24 cellular contexts compared by ENCODE assay signal in genomic region chr4:8325284-8325973, GRCh38. TPM values are rescaled to one million over a fixed set of nuclear protein-coding genes. Genes with fewer than 3 reads are reported as not detected.
DNase-seq lines count a peak whose midpoint lies in the region; ATAC-seq and TF ChIP-seq lines count a peak whose summit lies in the region.
"Had no signal": no experiment of that assay in that cellular context is flagged by ENCODE, and none has a peak within 500 bp of the region (broad histone marks: within the 10 kb centered on the region; RNA-seq: fewer than 3 reads in every experiment).

No MANE protein-coding gene starts in this region.

- no peaks in the 10 kb centered on the region for H3K79me1 ChIP-seq in H9 (ENCODE audit: insufficient read depth, low read depth, low read length, poor library complexity, severe bottlenecking)

- H3K9me3 ChIP-seq in H9 (ENCODE audit: control insufficient read depth, low read depth, low read length) (no peaks in the 10 kb centered on the region), ovary (no peaks in the 10 kb centered on the region)
- H3K9me3 ChIP-seq in CD8-positive, alpha-beta T cell (ENCODE audit: low read length): no peaks in the 10 kb centered on the region

- H2AFZ ChIP-seq in H9 (ENCODE audit: low read length): no peak overlapping the region

- CTCF ChIA-PET in CD8-positive, alpha-beta T cell (lab: Charles Lee): no interaction called here

- no peak overlapping the region for H4K91ac ChIP-seq in H9 (ENCODE audit: insufficient read length, low read depth, low read length)

- H3K4me2 ChIP-seq in H9 (ENCODE audit: insufficient read depth, insufficient read length, low read length): no peak overlapping the region

- no peaks in the 10 kb centered on the region for H3K4me1 ChIP-seq in H9 (ENCODE audit: insufficient read depth, low read length)
- peaks cover 2% of the 10 kb centered on the region for H3K4me1 ChIP-seq in ovary (ENCODE audit: insufficient read depth)
- H3K4me1 ChIP-seq in CD8-positive, alpha-beta T cell (ENCODE audit: insufficient read depth, low read length): no peaks in the 10 kb centered on the region

- H3K27ac ChIP-seq in H9 (ENCODE audit: insufficient read length, low read depth, low read length) (no peak overlapping the region), ovary (no peak overlapping the region)
- H3K27ac ChIP-seq in CD8-positive, alpha-beta T cell (ENCODE audit: low read depth, low read length): no peak overlapping the region
- H3K27ac ChIP-seq: tibial nerve had no signal

- H2AK5ac ChIP-seq in H9 (ENCODE audit: insufficient read length, low read length): no peak overlapping the region

- peak; percentile 22 for DNase-seq in CD14-positive monocyte (ENCODE audit: low spot score)
- DNase-seq in H9: peak; percentile 18
- peak; percentile 6 for DNase-seq in epidermal melanocyte (ENCODE audit: insufficient read length, low spot score)
- peak in 3 of 5 donors; percentile 7 to 24 (median 19) for DNase-seq in ovary
- DNase-seq in RKO (ENCODE audit: low spot score): no peak
- no peak for DNase-seq in COLO829 (ENCODE audit: low spot score)
- no peak for DNase-seq in CD8-positive, alpha-beta T cell
- DNase-seq: activated B cell treated with CpG ODN at 0.5 μM for 24 hours; activated CD8-positive, alpha-beta T cell treated with anti-CD3 and anti-CD28 coated beads for 36 hours; activated gamma-delta T cell treated with Interleukin-2 at 50 U/mL for 16 hours; CD4-positive, CD25-positive, alpha-beta regulatory T cell; KBM-7; NCI-H1417 treated with DMSO at 0.1 percent for 48 hours; NCI-H2081 treated with DMSO at 0.1 percent for 48 hours; NCI-H446; OCI-M1; SHP77 treated with DMSO at 0.1 percent for 48 hours; stimulated activated naive CD8-positive, alpha-beta T cell treated with anti-CD3 and anti-CD28 coated beads, Interleukin-15, amount 100 ng/mL, for 72 hours; T-helper 9 cell had no signal

- H3K9me3 Mint-ChIP-seq in CD14-positive monocyte (peaks cover 0 to 9% (median 0%) of the 10 kb centered on the region in 7 donors), H9 (peaks cover 0 to 13% of the 10 kb centered on the region in 2 experiments; a peak in 2 of 5 replicates)
- H3K9me3 Mint-ChIP-seq in CD8-positive, alpha-beta T cell: no peaks in the 10 kb centered on the region
- H3K9me3 Mint-ChIP-seq: activated B cell treated with CpG ODN at 0.5 μM for 24 hours; activated CD8-positive, alpha-beta T cell treated with anti-CD3 and anti-CD28 coated beads for 36 hours; CD4-positive, CD25-positive, alpha-beta regulatory T cell; stimulated activated naive CD8-positive, alpha-beta T cell treated with anti-CD3 and anti-CD28 coated beads, Interleukin-15, amount 100 ng/mL, for 72 hours had no signal

- H3K4me1 Mint-ChIP-seq in CD14-positive monocyte (peaks cover 6% of the 10 kb centered on the region), H9 (peaks cover 0 to 7% of the 10 kb centered on the region in 2 experiments; a peak in 2 of 4 replicates)
- no peaks in the 10 kb centered on the region for H3K4me1 Mint-ChIP-seq in CD8-positive, alpha-beta T cell (ENCODE audit: low read depth)
- H3K4me1 Mint-ChIP-seq: activated B cell treated with CpG ODN at 0.5 μM for 24 hours; brain; CD4-positive, CD25-positive, alpha-beta regulatory T cell; memory B cell; stimulated activated naive CD8-positive, alpha-beta T cell treated with anti-CD3 and anti-CD28 coated beads, Interleukin-15, amount 100 ng/mL, for 72 hours had no signal

- no peak overlapping the region for H2BK15ac ChIP-seq in H9 (ENCODE audit: low read depth, low read length)

- no peak overlapping the region for H4K8ac ChIP-seq in H9 (replicated peaks; ENCODE audit: insufficient read length, low read depth, low read length)

- no peak overlapping the region for H3K23ac ChIP-seq in H9 (ENCODE audit: insufficient read length, low read depth, low read length)

- intact Hi-C loops in CD14-positive monocyte (cut with micrococcal nuclease) (no loop called here), ovary (cut with DNase I) (no loop called here)
- intact Hi-C loops in CD8-positive, alpha-beta T cell (cut with DNase I, micrococcal nuclease): no loop called here

- no peak overlapping the region for H3K18ac ChIP-seq in H9 (ENCODE audit: insufficient read length, low read depth, low read length)

- TF ChIP-seq CTCF in CD14-positive monocyte (IDR thresholded peaks at IDR 0.05) (no peak), H9 (conservative IDR thresholded peaks at IDR 0.05) (no peak), ovary (IDR thresholded peaks at IDR 0.05) (no peak)
- TF ChIP-seq CTCF in CD8-positive, alpha-beta T cell (IDR thresholded peaks at IDR 0.05): no peak

- no peaks in the 10 kb centered on the region for H4K20me1 ChIP-seq in H9 (ENCODE audit: control insufficient read depth, insufficient read depth, insufficient read length)

- no peak overlapping the region for H2BK5ac ChIP-seq in H9 (ENCODE audit: insufficient read length, low read length)

- H3K14ac ChIP-seq in H9 (ENCODE audit: insufficient read depth, low read length): no peak overlapping the region

- no peak overlapping the region for H2BK12ac ChIP-seq in H9 (ENCODE audit: insufficient read length, low read depth, low read length)

- no peaks in the 10 kb centered on the region for H3K36me3 Mint-ChIP-seq in CD14-positive monocyte
- no peaks in the 10 kb centered on the region for H3K36me3 Mint-ChIP-seq in H9 (ENCODE audit: insufficient read depth in 1 of 3, low read depth in 3 of 3)
- no peaks in the 10 kb centered on the region for H3K36me3 Mint-ChIP-seq in CD8-positive, alpha-beta T cell
- H3K36me3 Mint-ChIP-seq: brain; CD4-positive, CD25-positive, alpha-beta regulatory T cell; memory B cell had no signal

- no peak overlapping the region for H4K5ac ChIP-seq in H9 (ENCODE audit: insufficient read length, low read depth, low read length)

- H3K27me3 Mint-ChIP-seq in CD14-positive monocyte (ENCODE audit: low read depth in 3 of 3) (peaks cover 0 to 5% (median 0%) of the 10 kb centered on the region in 3 donors), H9 (ENCODE audit: low read depth) (peaks cover 11% of the 10 kb centered on the region)
- no peaks in the 10 kb centered on the region for H3K27me3 Mint-ChIP-seq in CD8-positive, alpha-beta T cell (ENCODE audit: low read depth)
- H3K27me3 Mint-ChIP-seq: activated CD8-positive, alpha-beta T cell treated with anti-CD3 and anti-CD28 coated beads for 36 hours; stimulated activated naive CD8-positive, alpha-beta T cell treated with anti-CD3 and anti-CD28 coated beads, Interleukin-15, amount 100 ng/mL, for 72 hours had no signal

- no peak overlapping the region for H3K9ac ChIP-seq in H9 (ENCODE audit: extremely low read depth, insufficient read length, low read length)

- peak overlapping the region in 1 of 7 donors; percentile 68 for H3K27ac Mint-ChIP-seq in CD14-positive monocyte
- no peak overlapping the region; a peak in 1 of 7 replicates for H3K27ac Mint-ChIP-seq in H9
- H3K27ac Mint-ChIP-seq in CD8-positive, alpha-beta T cell: no peak overlapping the region
- H3K27ac Mint-ChIP-seq: activated B cell treated with CpG ODN at 0.5 μM for 24 hours; activated CD8-positive, alpha-beta T cell treated with anti-CD3 and anti-CD28 coated beads for 36 hours; brain; CD4-positive, CD25-positive, alpha-beta regulatory T cell; memory B cell; stimulated activated naive CD8-positive, alpha-beta T cell treated with anti-CD3 and anti-CD28 coated beads, Interleukin-15, amount 100 ng/mL, for 72 hours had no signal

- H2BK120ac ChIP-seq in H9 (ENCODE audit: low read depth, low read length, poor library complexity, severe bottlenecking): no peak overlapping the region

- H2BK20ac ChIP-seq in H9 (ENCODE audit: low read depth, low read length, poor library complexity, severe bottlenecking): no peak overlapping the region

- no peak for ATAC-seq in CD8-positive, alpha-beta T cell
- ATAC-seq in HG03571 (IDR thresholded peaks at IDR 0.05; ENCODE audit: unreplicated experiment): no peak
- ATAC-seq: activated CD8-positive, alpha-beta T cell treated with anti-CD3 and anti-CD28 coated beads for 36 hours; stimulated activated naive CD8-positive, alpha-beta T cell treated with anti-CD3 and anti-CD28 coated beads, Interleukin-15, amount 100 ng/mL, for 72 hours had no signal

- no peak for TF ChIP-seq EP300 in ovary (IDR thresholded peaks at IDR 0.05)

- H3T11ph ChIP-seq in H9 (ENCODE audit: low read length): no peak overlapping the region

- H3K79me2 ChIP-seq in H9 (ENCODE audit: insufficient read depth, low read length): no peaks in the 10 kb centered on the region

- no peak for TF ChIP-seq POLR2A in ovary (IDR thresholded peaks at IDR 0.05)

- no peak overlapping the region for H3K4me3 ChIP-seq in ovary
- no peak overlapping the region for H3K4me3 ChIP-seq in CD8-positive, alpha-beta T cell (ENCODE audit: low read depth, low read length)
- H3K4me3 ChIP-seq: tibial nerve had no signal

- H3K4me3 Mint-ChIP-seq in CD14-positive monocyte (no peak overlapping the region), H9 (no peak overlapping the region)
- no peak overlapping the region for H3K4me3 Mint-ChIP-seq in CD8-positive, alpha-beta T cell
- H3K4me3 Mint-ChIP-seq: activated B cell treated with CpG ODN at 0.5 μM for 24 hours; activated CD8-positive, alpha-beta T cell treated with anti-CD3 and anti-CD28 coated beads for 36 hours; brain; CD4-positive, CD25-positive, alpha-beta regulatory T cell; memory B cell; stimulated activated naive CD8-positive, alpha-beta T cell treated with anti-CD3 and anti-CD28 coated beads, Interleukin-15, amount 100 ng/mL, for 72 hours had no signal

- POLR2A ChIA-PET in CD8-positive, alpha-beta T cell (lab: Charles Lee): no interaction called here

- H3K36me3 ChIP-seq in ovary: no peaks in the 10 kb centered on the region
- no peaks in the 10 kb centered on the region for H3K36me3 ChIP-seq in CD8-positive, alpha-beta T cell (ENCODE audit: insufficient read depth, low read length)
- H3K36me3 ChIP-seq: tibial nerve had no signal

- H3K4ac ChIP-seq in H9 (ENCODE audit: low read depth, low read length): no peak overlapping the region

- no peaks in the 10 kb centered on the region for H3K23me2 ChIP-seq in H9 (ENCODE audit: insufficient read length, low read depth, low read length, poor library complexity, severe bottlenecking)

- no peaks in the 10 kb centered on the region for H3K27me3 ChIP-seq in H9 (ENCODE audit: insufficient read depth, low read length)
- no peaks in the 10 kb centered on the region for H3K27me3 ChIP-seq in ovary
- no peaks in the 10 kb centered on the region for H3K27me3 ChIP-seq in CD8-positive, alpha-beta T cell (ENCODE audit: insufficient read depth, low read length)
- H3K27me3 ChIP-seq: tibial nerve had no signal

- WGBS in H9 (ENCODE audit: extremely low coverage, insufficient read length, low lambda C conversion rate): no CpG with 5 or more reads among the region's 8 CpGs
- 82 to 89% (median 88%) methylated on average over 8 of the region's 8 CpGs for WGBS in ovary, 3 donors

- H3K56ac ChIP-seq in H9 (ENCODE audit: insufficient read length, low read depth, low read length): no peak overlapping the region

RNA-seq across cellular contexts. Expression of gene HTRA3, which starts 55.9 kb away (rescaled TPM):
- polyA plus RNA-seq in CD14-positive monocyte (not detected), ovary (100 to 1,000 TPM; 122 to 163 TPM)
- total RNA-seq in H9 (2021) (2.9 and 3.0 TPM in 2 replicates), ovary (100 to 1,000 TPM in 1 of 7 donors, 10 to 100 TPM in 6; 36.2 to 160 (median 62.3) TPM)
- not detected for total RNA-seq in CD8-positive, alpha-beta T cell
- total RNA-seq: activated B cell treated with CpG ODN at 0.5 μM for 24 hours; CD4-positive, CD25-positive, alpha-beta regulatory T cell; HT-29 had no signal
- polyA plus RNA-seq: CD4-positive, CD25-positive, alpha-beta regulatory T cell had no signal

Comparison
In these comparisons a context has a peak if more than half of its experiments do, and no peak if none do; other contexts are left out.
1. DNase-seq: peak in CD14-positive monocyte (single experiment), H9 (single experiment), epidermal melanocyte (single experiment) and ovary (3 of 5); none in RKO (single experiment), COLO829 (single experiment) and CD8-positive, alpha-beta T cell (0 of 7).